Comparison of ENCODE assay signal across 9 cellular contexts in the genomic region with DNA sequence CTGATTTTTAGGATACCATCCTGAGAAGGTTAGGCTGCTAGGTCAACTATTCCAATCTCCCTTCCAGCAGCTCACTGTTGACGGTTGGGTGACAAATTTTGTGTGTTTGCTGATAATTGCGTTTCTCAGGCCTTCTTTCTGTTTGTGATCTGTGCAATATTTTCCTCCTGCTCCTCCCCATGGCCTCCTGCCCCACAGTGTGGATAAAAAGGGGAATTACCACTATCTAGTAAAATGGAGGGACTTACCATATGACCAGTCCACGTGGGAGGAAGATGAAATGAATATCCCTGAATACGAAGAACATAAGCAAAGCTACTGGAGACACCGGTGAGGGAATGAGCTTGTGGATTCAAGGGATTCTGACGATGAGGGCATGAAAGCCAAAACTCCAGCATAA. TPM values are rescaled to one million over a fixed set of nuclear protein-coding genes. Genes with fewer than 3 reads are reported as not detected.
DNase-seq lines count a peak whose midpoint lies in the region; ATAC-seq, FAIRE-seq and TF ChIP-seq lines count a peak whose summit lies in the region.
"Had no signal": no experiment of that assay in that cellular context is flagged by ENCODE, and none has a peak within 500 bp of the region (broad histone marks: within the 10 kb centered on the region; RNA-seq: fewer than 3 reads in every experiment).

No MANE protein-coding gene starts in this region.

- FAIRE-seq in RCC 7860 (lab: Jason Lieb, UNC) = no peak

- no peak overlapping the region for H3K27ac ChIP-seq in esophagus muscularis mucosa (replicated peaks in 1 of 4)

- H3K36me3 Mint-ChIP-seq in activated CD4-positive, alpha-beta T cell treated with anti-CD3 and anti-CD28 coated beads, Interleukin-2, amount 10 ng/mL, durations not matched to agents 24 days and 14 days (ENCODE audit: low read depth) = peaks cover 80% of the 10 kb centered on the region

- no peak for TF ChIP-seq POLR2A in esophagus muscularis mucosa (IDR thresholded peaks at IDR 0.05; ENCODE audit: low read depth)

- H3K4me1 ChIP-seq in esophagus muscularis mucosa = no peaks in the 10 kb centered on the region

- intact Hi-C loops in activated CD4-positive, alpha-beta T cell treated with anti-CD3 and anti-CD28 coated beads, Interleukin-2, amount 10 ng/mL, durations not matched to agents 24 days and 14 days (cut with micrococcal nuclease) = no loop called here
- intact Hi-C loops in esophagus muscularis mucosa (cut with DNase I) = loop anchor here (5.0 kb wide), 1 partner anchor 35 kb away; no protein-coding TSS in a partner anchor

- peaks cover 36 to 100% (median 84%) of the 10 kb centered on the region in 4 donors for H3K36me3 ChIP-seq in esophagus muscularis mucosa

- peaks cover 18% of the 10 kb centered on the region for H3K4me1 Mint-ChIP-seq in activated CD4-positive, alpha-beta T cell treated with anti-CD3 and anti-CD28 coated beads, Interleukin-2, amount 10 ng/mL, durations not matched to agents 24 days and 14 days

- TF ChIP-seq EP300 in esophagus muscularis mucosa (IDR thresholded peaks at IDR 0.05) = no peak

- no peaks in the 10 kb centered on the region for H3K9me3 Mint-ChIP-seq in activated CD4-positive, alpha-beta T cell treated with anti-CD3 and anti-CD28 coated beads, Interleukin-2, amount 10 ng/mL, durations not matched to agents 24 days and 14 days
- H3K9me3 Mint-ChIP-seq: T-helper 1 cell treated with Interleukin-12 subunit alpha and Interleukin-12 subunit beta and Interleukin-4 antibody, amounts not matched to agents 30 μg/mL and 1 μg/mL, for 36 hours had no signal

- WGBS in esophagus muscularis mucosa = 26% methylated on average over 6 of the region's 6 CpGs

- peak overlapping the region; percentile 81 for H3K27ac Mint-ChIP-seq in activated CD4-positive, alpha-beta T cell treated with anti-CD3 and anti-CD28 coated beads, Interleukin-2, amount 10 ng/mL, durations not matched to agents 24 days and 14 days
- H3K27ac Mint-ChIP-seq: T-helper 1 cell treated with Interleukin-12 subunit alpha and Interleukin-12 subunit beta and Interleukin-4 antibody, amounts not matched to agents 30 μg/mL and 1 μg/mL, for 36 hours had no signal

- H3K9me3 ChIP-seq in esophagus muscularis mucosa = no peaks in the 10 kb centered on the region

- H3K27me3 Mint-ChIP-seq in activated CD4-positive, alpha-beta T cell treated with anti-CD3 and anti-CD28 coated beads, Interleukin-2, amount 10 ng/mL, durations not matched to agents 24 days and 14 days = no peaks in the 10 kb centered on the region

- no peak overlapping the region for H3K4me3 ChIP-seq in esophagus muscularis mucosa

- H3K4me3 Mint-ChIP-seq in activated CD4-positive, alpha-beta T cell treated with anti-CD3 and anti-CD28 coated beads, Interleukin-2, amount 10 ng/mL, durations not matched to agents 24 days and 14 days = no peak overlapping the region
- H3K4me3 Mint-ChIP-seq: T-helper 1 cell treated with Interleukin-12 subunit alpha and Interleukin-12 subunit beta and Interleukin-4 antibody, amounts not matched to agents 30 μg/mL and 1 μg/mL, for 36 hours had no signal

- no peak for DNase-seq in activated CD4-positive, alpha-beta T cell treated with anti-CD3 and anti-CD28 coated beads, Interleukin-2, amount 10 ng/mL, durations not matched to agents 24 days and 14 days
- DNase-seq in activated CD4-positive, alpha-beta T cell treated with anti-CD3 and anti-CD28 coated beads, Interleukin-2, amount 50 U/mL, for 48 hours = no peak
- DNase-seq in SHP77 treated with DMSO at 0.1 percent for 48 hours (lab: John Stamatoyannopoulos, UW) (peak; percentile 7), esophagus muscularis mucosa (ENCODE audit: extremely low spot score) (no peak), omental fat pad (ENCODE audit: low spot score) (no peak), RCC 7860 (ENCODE audit: low spot score) (no peak)

- peak; percentile 79 for ATAC-seq in omental fat pad (ENCODE audit: low FRiP score)
- no peak for ATAC-seq in HG03520 (IDR thresholded peaks at IDR 0.05; ENCODE audit: unreplicated experiment)
- no peak for ATAC-seq in HG03135 (IDR thresholded peaks at IDR 0.05; ENCODE audit: unreplicated experiment)

- no peaks in the 10 kb centered on the region for H3K27me3 ChIP-seq in esophagus muscularis mucosa

- TF ChIP-seq CTCF in esophagus muscularis mucosa (IDR thresholded peaks at IDR 0.05) (peak; percentile 43 to 73 (median 59)), omental fat pad (IDR thresholded peaks at IDR 0.05) (peak in 1 of 3 donors; percentile 15)

RNA-seq across cellular contexts. Expression of a gene that starts 9.2 kb away (rescaled TPM):
- total RNA-seq in activated CD4-positive, alpha-beta T cell treated with anti-CD3 and anti-CD28 coated beads, Interleukin-2, amount 10 ng/mL, durations not matched to agents 24 days and 14 days = 152 and 158 TPM in 2 replicates
- total RNA-seq in esophagus muscularis mucosa (100 to 1,000 TPM in 3 of 4 donors, 10 to 100 TPM in 1; 82.7 to 139 (median 111) TPM), omental fat pad (10 to 100 TPM; 47.0 to 77.6 (median 57.3) TPM)

RNA-seq across cellular contexts. Expression of a gene that starts 18.3 kb away (rescaled TPM):
- total RNA-seq in activated CD4-positive, alpha-beta T cell treated with anti-CD3 and anti-CD28 coated beads, Interleukin-2, amount 10 ng/mL, durations not matched to agents 24 days and 14 days = 6.2 and 6.5 TPM in 2 replicates
- total RNA-seq in esophagus muscularis mucosa = 10 to 100 TPM in 1 of 4 donors, 1 to 10 TPM in 3; 2.1 to 29.2 (median 5.7) TPM
- total RNA-seq in omental fat pad = 10 to 100 TPM in 2 of 4 donors, 1 to 10 TPM in 2; 4.1 to 19.1 (median 9.7) TPM

RNA-seq across cellular contexts. Expression of a gene that starts 31.9 kb away (rescaled TPM):
- total RNA-seq in activated CD4-positive, alpha-beta T cell treated with anti-CD3 and anti-CD28 coated beads, Interleukin-2, amount 10 ng/mL, durations not matched to agents 24 days and 14 days = 9.7 and 12.8 TPM in 2 replicates
- total RNA-seq in esophagus muscularis mucosa (1 to 10 TPM in 1 of 4 donors, under 1 TPM in 3; 0.23 to 1.2 (median 0.41) TPM), omental fat pad (1 to 10 TPM; 1.6 to 2.9 (median 2.6) TPM)

RNA-seq across cellular contexts. Expression of a gene that starts 34.0 kb away (rescaled TPM):
- 150 and 159 TPM in 2 replicates for total RNA-seq in activated CD4-positive, alpha-beta T cell treated with anti-CD3 and anti-CD28 coated beads, Interleukin-2, amount 10 ng/mL, durations not matched to agents 24 days and 14 days
- 10 to 100 TPM; 36.3 to 68.8 (median 43.1) TPM for total RNA-seq in esophagus muscularis mucosa
- total RNA-seq in omental fat pad = 10 to 100 TPM; 30.0 to 73.3 (median 48.3) TPM

RNA-seq across cellular contexts. Expression of a gene that starts 34.2 kb away (rescaled TPM):
- 52.4 and 54.5 TPM in 2 replicates for total RNA-seq in activated CD4-positive, alpha-beta T cell treated with anti-CD3 and anti-CD28 coated beads, Interleukin-2, amount 10 ng/mL, durations not matched to agents 24 days and 14 days
- total RNA-seq in esophagus muscularis mucosa = 10 to 100 TPM; 14.4 to 20.0 (median 16.9) TPM
- total RNA-seq in omental fat pad = 10 to 100 TPM; 14.8 to 24.7 (median 19.8) TPM
